10 cellular contexts compared by ENCODE assay signal in the genomic region with DNA sequence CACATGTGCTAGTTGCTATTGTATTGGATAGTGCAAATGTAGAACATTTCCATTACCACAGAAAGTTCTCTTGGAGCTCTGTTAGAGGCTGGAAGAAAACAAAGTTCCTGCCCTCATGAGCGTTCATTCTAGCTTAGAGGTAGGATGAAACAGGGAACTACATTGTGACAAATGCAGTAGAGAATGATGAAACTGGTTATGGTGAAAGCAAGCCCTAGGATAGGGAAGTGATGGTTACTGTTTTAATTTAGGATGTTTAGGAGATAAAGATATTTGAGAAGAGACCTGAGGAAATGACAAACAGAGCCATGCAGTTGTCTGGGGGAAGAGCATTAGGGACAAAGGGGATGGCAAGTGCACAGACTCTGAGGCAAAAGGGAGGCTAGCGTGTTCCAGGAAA.
"Had no signal": no experiment of that assay in that cellular context is flagged by ENCODE, and none has a peak within 500 bp of the region (broad histone marks: within the 10 kb centered on the region; RNA-seq: fewer than 3 reads in every experiment).

No MANE protein-coding gene starts in this region.

- H3K27me3 ChIP-seq: ascending aorta, esophagus muscularis mucosa, tibial nerve had no signal

- H3K4me3 ChIP-seq: ascending aorta, esophagus muscularis mucosa, tibial nerve had no signal

- H3K4me1 ChIP-seq: ascending aorta, esophagus muscularis mucosa, tibial nerve had no signal

- H3K27ac ChIP-seq: ascending aorta, esophagus muscularis mucosa, tibial nerve had no signal

- DNase-seq: activated CD4-positive, alpha-beta T cell treated with anti-CD3 and anti-CD28 coated beads, Interleukin-2, amount 10 ng/mL, durations not matched to agents 7 days and 5 days; activated CD4-positive, CD25-positive, alpha-beta regulatory T cell; activated effector memory CD4-positive, alpha-beta T cell treated with Interleukin-2 at 50 U/mL for 16 hours; immature natural killer cell; left cardiac atrium; naive B cell had no signal

- ATAC-seq: left cardiac atrium; stimulated activated memory B cell treated with anti-CD40 and anti-IgM and Interleukin-4, amounts not matched to agents 10 μg/mL and 1 μg/mL and 100 μg/mL, for 72 hours had no signal

- H3K9me3 ChIP-seq: esophagus muscularis mucosa had no signal
